Comparison of ENCODE assay signal across 1 cellular context in the genomic region with DNA sequence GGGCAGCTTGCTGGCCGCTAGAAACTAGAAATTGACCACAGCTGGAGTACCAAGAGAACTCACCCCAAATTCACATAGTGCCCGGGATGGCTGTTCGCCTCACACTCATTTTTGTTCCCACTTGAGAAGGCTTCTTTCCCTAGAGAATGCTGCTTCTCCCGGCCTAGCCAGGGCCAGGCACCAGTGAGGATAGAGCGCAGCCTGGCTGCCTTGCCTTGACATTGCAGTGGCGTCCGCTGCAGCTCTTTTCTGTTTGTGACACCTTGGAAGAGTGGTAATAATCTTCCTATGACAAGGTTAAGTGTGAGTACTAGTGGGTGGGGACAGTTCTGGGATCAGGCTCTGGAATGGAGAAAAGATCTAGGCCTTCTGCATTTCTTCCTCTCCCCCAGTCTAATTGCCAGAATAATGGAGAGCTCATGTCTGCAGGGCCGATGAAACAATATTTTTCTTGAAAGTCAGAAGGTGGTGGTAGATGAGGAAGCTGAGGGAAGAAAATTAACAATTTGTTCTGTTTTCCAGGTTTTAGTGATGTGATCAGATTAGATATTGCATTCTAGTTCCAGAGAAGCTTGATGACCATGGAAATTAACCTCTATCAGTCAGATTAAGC.
TF ChIP-seq lines count a peak whose summit lies in the region.

No MANE protein-coding gene starts in this region.

TF ChIP-seq in HepG2, 621 proteins besides CTCF, POLR2A, EP300 and RAD21 (continued from another document and continues in another):
- TF ChIP-seq, protein P1, sequence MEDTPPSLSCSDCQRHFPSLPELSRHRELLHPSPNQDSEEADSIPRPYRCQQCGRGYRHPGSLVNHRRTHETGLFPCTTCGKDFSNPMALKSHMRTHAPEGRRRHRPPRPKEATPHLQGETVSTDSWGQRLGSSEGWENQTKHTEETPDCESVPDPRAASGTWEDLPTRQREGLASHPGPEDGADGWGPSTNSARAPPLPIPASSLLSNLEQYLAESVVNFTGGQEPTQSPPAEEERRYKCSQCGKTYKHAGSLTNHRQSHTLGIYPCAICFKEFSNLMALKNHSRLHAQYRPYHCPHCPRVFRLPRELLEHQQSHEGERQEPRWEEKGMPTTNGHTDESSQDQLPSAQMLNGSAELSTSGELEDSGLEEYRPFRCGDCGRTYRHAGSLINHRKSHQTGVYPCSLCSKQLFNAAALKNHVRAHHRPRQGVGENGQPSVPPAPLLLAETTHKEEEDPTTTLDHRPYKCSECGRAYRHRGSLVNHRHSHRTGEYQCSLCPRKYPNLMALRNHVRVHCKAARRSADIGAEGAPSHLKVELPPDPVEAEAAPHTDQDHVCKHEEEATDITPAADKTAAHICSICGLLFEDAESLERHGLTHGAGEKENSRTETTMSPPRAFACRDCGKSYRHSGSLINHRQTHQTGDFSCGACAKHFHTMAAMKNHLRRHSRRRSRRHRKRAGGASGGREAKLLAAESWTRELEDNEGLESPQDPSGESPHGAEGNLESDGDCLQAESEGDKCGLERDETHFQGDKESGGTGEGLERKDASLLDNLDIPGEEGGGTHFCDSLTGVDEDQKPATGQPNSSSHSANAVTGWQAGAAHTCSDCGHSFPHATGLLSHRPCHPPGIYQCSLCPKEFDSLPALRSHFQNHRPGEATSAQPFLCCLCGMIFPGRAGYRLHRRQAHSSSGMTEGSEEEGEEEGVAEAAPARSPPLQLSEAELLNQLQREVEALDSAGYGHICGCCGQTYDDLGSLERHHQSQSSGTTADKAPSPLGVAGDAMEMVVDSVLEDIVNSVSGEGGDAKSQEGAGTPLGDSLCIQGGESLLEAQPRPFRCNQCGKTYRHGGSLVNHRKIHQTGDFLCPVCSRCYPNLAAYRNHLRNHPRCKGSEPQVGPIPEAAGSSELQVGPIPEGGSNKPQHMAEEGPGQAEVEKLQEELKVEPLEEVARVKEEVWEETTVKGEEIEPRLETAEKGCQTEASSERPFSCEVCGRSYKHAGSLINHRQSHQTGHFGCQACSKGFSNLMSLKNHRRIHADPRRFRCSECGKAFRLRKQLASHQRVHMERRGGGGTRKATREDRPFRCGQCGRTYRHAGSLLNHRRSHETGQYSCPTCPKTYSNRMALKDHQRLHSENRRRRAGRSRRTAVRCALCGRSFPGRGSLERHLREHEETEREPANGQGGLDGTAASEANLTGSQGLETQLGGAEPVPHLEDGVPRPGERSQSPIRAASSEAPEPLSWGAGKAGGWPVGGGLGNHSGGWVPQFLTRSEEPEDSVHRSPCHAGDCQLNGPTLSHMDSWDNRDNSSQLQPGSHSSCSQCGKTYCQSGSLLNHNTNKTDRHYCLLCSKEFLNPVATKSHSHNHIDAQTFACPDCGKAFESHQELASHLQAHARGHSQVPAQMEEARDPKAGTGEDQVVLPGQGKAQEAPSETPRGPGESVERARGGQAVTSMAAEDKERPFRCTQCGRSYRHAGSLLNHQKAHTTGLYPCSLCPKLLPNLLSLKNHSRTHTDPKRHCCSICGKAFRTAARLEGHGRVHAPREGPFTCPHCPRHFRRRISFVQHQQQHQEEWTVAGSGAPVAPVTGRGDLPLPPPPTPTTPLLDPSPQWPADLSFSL (CRISPR knock-in tag; IDR thresholded peaks at IDR 0.05), result peak; percentile 73; the same call in 1 of the 2 replicates
- no peak for TF ChIP-seq CENPX (CRISPR knock-in tag; IDR thresholded peaks at IDR 0.05)
- TF ChIP-seq STAG1 (CRISPR knock-in tag; IDR thresholded peaks at IDR 0.05), result peak; percentile 93
- TF ChIP-seq SIN3A (IDR thresholded peaks at IDR 0.05; ENCODE audit: borderline replicate concordance, low read depth, low read length), result peak; percentile 19; the same call in 1 of the 2 replicates
- no peak for TF ChIP-seq TOE1 (CRISPR knock-in tag; IDR thresholded peaks at IDR 0.05)
- TF ChIP-seq ZNF235 (CRISPR knock-in tag; IDR thresholded peaks at IDR 0.05; ENCODE audit: borderline replicate concordance), result peak; percentile 0; the same call in 1 of the 2 replicates
- TF ChIP-seq HBP1 (CRISPR knock-in tag; IDR thresholded peaks at IDR 0.05; ENCODE audit: low read depth), result peak; percentile 29; the same call in 1 of the 2 replicates
- no peak for TF ChIP-seq PHF20 (CRISPR knock-in tag; IDR thresholded peaks at IDR 0.05)
- TF ChIP-seq TCF12 (IDR thresholded peaks at IDR 0.05), result no peak
- TF ChIP-seq TCF12 (CRISPR knock-in tag; IDR thresholded peaks at IDR 0.05), result peak; percentile 77; the same call in 1 of the 2 replicates
- no peak for TF ChIP-seq SRSF4 (IDR thresholded peaks at IDR 0.05; ENCODE audit: low read depth, low read length, poor library complexity, severe bottlenecking)
- TF ChIP-seq ZNF616 (CRISPR knock-in tag; IDR thresholded peaks at IDR 0.05; ENCODE audit: low read depth), result no peak
- TF ChIP-seq DBP (CRISPR knock-in tag; IDR thresholded peaks at IDR 0.05; ENCODE audit: not compliant biosample characterization), result no peak
- TF ChIP-seq KDM2A (CRISPR knock-in tag; IDR thresholded peaks at IDR 0.05; ENCODE audit: borderline replicate concordance, low read depth), result peak; percentile 74; the same call in 1 of the 2 replicates
- TF ChIP-seq NCOR1 (IDR thresholded peaks at IDR 0.05; ENCODE audit: borderline replicate concordance, low read length), result no peak; the same call in 1 of the 2 replicates
- peak; percentile 10; the same call in 1 of the 2 replicates for TF ChIP-seq ZNF24 (IDR thresholded peaks at IDR 0.05)
- TF ChIP-seq ZNF292 (CRISPR knock-in tag; IDR thresholded peaks at IDR 0.05; ENCODE audit: borderline replicate concordance, low read depth), result peak; percentile 22; the same call in 1 of the 2 replicates
- TF ChIP-seq ZFP37 (CRISPR knock-in tag; IDR thresholded peaks at IDR 0.05; ENCODE audit: borderline replicate concordance), result no peak
- no peak for TF ChIP-seq POGK (CRISPR knock-in tag; conservative IDR thresholded peaks at IDR 0.05)
- TF ChIP-seq MYC (CRISPR knock-in tag; IDR thresholded peaks at IDR 0.05; ENCODE audit: borderline replicate concordance), result no peak
- TF ChIP-seq PRPF4 (IDR thresholded peaks at IDR 0.05; ENCODE audit: low read depth, low read length, poor library complexity, severe bottlenecking), result no peak
- TF ChIP-seq ZSCAN12 (CRISPR knock-in tag; IDR thresholded peaks at IDR 0.05), result no peak
- peak; percentile 19 for TF ChIP-seq CBX1 (IDR thresholded peaks at IDR 0.05; ENCODE audit: low read depth)
- no peak for TF ChIP-seq ATF7 (IDR thresholded peaks at IDR 0.05)
- no peak for TF ChIP-seq ATF7 (CRISPR knock-in tag; IDR thresholded peaks at IDR 0.05)
- TF ChIP-seq TCF7 (IDR thresholded peaks at IDR 0.05; ENCODE audit: low read depth), result no peak
- TF ChIP-seq ZNF547 (CRISPR knock-in tag; IDR thresholded peaks at IDR 0.05), result peak; percentile 9
- TF ChIP-seq ZNF317 (CRISPR knock-in tag; IDR thresholded peaks at IDR 0.05), result peak; percentile 80; the same call in 1 of the 2 replicates
- peak; percentile 9 for TF ChIP-seq ZMYM4 (CRISPR knock-in tag; IDR thresholded peaks at IDR 0.05)
- TF ChIP-seq SNAPC5 (CRISPR knock-in tag; IDR thresholded peaks at IDR 0.05; ENCODE audit: borderline replicate concordance), result 0 out of 2 replicates have a peak, but pooled peaks have one; percentile 73
- TF ChIP-seq ZNF251 (CRISPR knock-in tag; IDR thresholded peaks at IDR 0.05), result no peak
- no peak for TF ChIP-seq IRF9 (CRISPR knock-in tag; IDR thresholded peaks at IDR 0.05; ENCODE audit: borderline replicate concordance)
- no peak for TF ChIP-seq MXI1 (IDR thresholded peaks at IDR 0.05; ENCODE audit: borderline replicate concordance, low read depth, low read length)
- TF ChIP-seq ZBTB34 (CRISPR knock-in tag; IDR thresholded peaks at IDR 0.05), result no peak
- TF ChIP-seq SMAD1 (CRISPR knock-in tag; IDR thresholded peaks at IDR 0.05; ENCODE audit: borderline replicate concordance, low read depth), result no peak
- TF ChIP-seq KDM3A (CRISPR knock-in tag; IDR thresholded peaks at IDR 0.05; ENCODE audit: low read depth), result peak; percentile 96; the same call in 1 of the 2 replicates
- TF ChIP-seq ZNF775 (CRISPR knock-in tag; IDR thresholded peaks at IDR 0.05; ENCODE audit: borderline replicate concordance), result peak; percentile 75; the same call in 1 of the 2 replicates
- no peak for TF ChIP-seq GMEB1 (CRISPR knock-in tag; IDR thresholded peaks at IDR 0.05; ENCODE audit: borderline replicate concordance)
- TF ChIP-seq DZIP1 (CRISPR knock-in tag; IDR thresholded peaks at IDR 0.05), result no peak
- no peak for TF ChIP-seq EHMT2 (IDR thresholded peaks at IDR 0.05; ENCODE audit: borderline replicate concordance, low read depth, low read length)
- TF ChIP-seq RCOR2 (CRISPR knock-in tag; IDR thresholded peaks at IDR 0.05), result 0 out of 2 replicates have a peak, but pooled peaks have one; percentile 16
- TF ChIP-seq NFATC3 (CRISPR knock-in tag; IDR thresholded peaks at IDR 0.05), result no peak
- peak; percentile 30; the same call in 1 of the 2 replicates for TF ChIP-seq ZNF234 (CRISPR knock-in tag; conservative IDR thresholded peaks at IDR 0.05)
- TF ChIP-seq ZNF367 (CRISPR knock-in tag; IDR thresholded peaks at IDR 0.05; ENCODE audit: borderline replicate concordance), result no peak
